In the genomic region with DNA sequence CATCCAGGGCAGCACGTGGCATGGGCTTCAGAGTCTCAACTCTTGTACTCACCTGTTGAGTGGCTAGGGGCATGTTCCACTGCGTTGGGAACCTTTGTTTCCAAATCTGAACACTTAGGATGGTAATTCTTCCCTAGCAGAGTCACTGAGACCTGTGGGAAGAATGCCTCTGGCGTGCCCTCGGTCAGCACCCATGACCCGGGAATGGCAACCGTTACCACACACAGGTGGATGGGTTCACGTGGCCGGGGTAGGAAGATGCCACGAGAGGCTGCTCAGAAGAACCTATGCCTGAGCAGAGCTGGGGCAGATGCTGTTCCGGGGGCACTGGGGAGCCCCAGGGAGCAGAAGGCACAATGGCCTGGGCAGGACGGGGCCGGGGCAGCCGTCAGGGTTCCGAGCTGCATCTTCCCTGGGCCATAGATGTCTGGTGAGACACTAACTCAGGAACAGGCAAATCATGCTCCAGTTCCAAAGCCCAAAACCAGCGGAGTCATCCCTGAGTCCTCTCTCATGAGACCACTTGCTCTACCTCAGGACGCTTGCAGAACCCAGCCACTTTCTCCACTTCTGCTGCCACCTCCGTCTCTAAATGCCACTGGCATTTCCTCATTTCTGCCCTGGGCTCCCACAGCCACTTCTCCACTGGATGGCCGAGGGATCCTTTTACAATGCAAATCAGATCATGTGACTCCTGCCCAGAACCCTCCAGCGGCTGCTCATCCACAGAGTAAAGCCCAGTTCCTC, we compare ENCODE assay signal across 12 cellular contexts. TPM values are rescaled to one million over a fixed set of nuclear protein-coding genes. Genes with fewer than 3 reads are reported as not detected.
DNase-seq lines count a peak whose midpoint lies in the region; ATAC-seq, FAIRE-seq and TF ChIP-seq lines count a peak whose summit lies in the region.
"Had no signal": no experiment of that assay in that cellular context is flagged by ENCODE, and none has a peak within 500 bp of the region (broad histone marks: within the 10 kb centered on the region; RNA-seq: fewer than 3 reads in every experiment).

No MANE protein-coding gene starts in this region.

- H3K27me3 ChIP-seq in K562 (ENCODE audit: control insufficient read depth in 2 of 2, insufficient read depth in 2 of 2, low read length in 2 of 2), result peaks cover 4 to 45% of the 10 kb centered on the region in 2 experiments; a peak in 3 of 5 replicates
- no peaks in the 10 kb centered on the region for H3K27me3 ChIP-seq in layer of hippocampus (ENCODE audit: control insufficient read depth, insufficient read depth, low read length)
- no peaks in the 10 kb centered on the region for H3K27me3 ChIP-seq in upper lobe of right lung

- TF ChIP-seq CTCF in K562 (IDR thresholded peaks at IDR 0.05 in 2 of 3, conservative IDR thresholded peaks at IDR 0.05 in 1 of 3; ENCODE audit: insufficient read depth in 2 of 3, low read depth in 1 of 3, low read length in 3 of 3) (no peak), upper lobe of right lung (IDR thresholded peaks at IDR 0.05) (no peak)

- TF ChIP-seq POLR2A in K562 (conservative IDR thresholded peaks at IDR 0.05), result no peak

- POLR2A ChIA-PET in K562 (lab: Yijun Ruan, JAX), result no interaction called here

- no peaks in the 10 kb centered on the region for H4K20me1 ChIP-seq in K562 (replicated peaks; ENCODE audit: control insufficient read depth, insufficient read depth, low read length)

- peak; percentile 14 for DNase-seq in SIG-M5 treated with dmso at 0.1 percent for 504 hours (lab: John Stamatoyannopoulos, UW; ENCODE audit: unreplicated experiment)
- DNase-seq in SIG-M5 (lab: John Stamatoyannopoulos, UW), result no peak
- DNase-seq in K562 (ENCODE audit: extremely low read depth in 1 of 4, low spot score in 3 of 4), result no peak
- no peak for DNase-seq in upper lobe of right lung
- no peak for DNase-seq in DMS153 (lab: John Stamatoyannopoulos, UW)
- DNase-seq: activated T-cell treated with anti-CD3 and anti-CD28 coated beads, Interleukin-2, amount 50 U/mL, for 4 hours; DMS79 treated with DMSO at 0.1 percent for 48 hours had no signal

- TF ChIP-seq EP300 in K562 (IDR thresholded peaks at IDR 0.05; ENCODE audit: low read length), result no peak

- H3K36me3 ChIP-seq in K562 (ENCODE audit: control insufficient read depth, insufficient read depth, low read length) (no peaks in the 10 kb centered on the region), upper lobe of right lung (no peaks in the 10 kb centered on the region)

- ATAC-seq in K562 (no peak), upper lobe of right lung (peak; percentile 79), GM18858 (IDR thresholded peaks at IDR 0.05; ENCODE audit: unreplicated experiment) (no peak), GM18907 (IDR thresholded peaks at IDR 0.05; ENCODE audit: unreplicated experiment) (no peak)
- ATAC-seq: activated T-cell treated with anti-CD3 and anti-CD28 coated beads, Interleukin-2, amount 50 U/mL, for 4 hours had no signal

- TF ChIP-seq RAD21 in K562 (CRISPR knock-in tag; conservative IDR thresholded peaks at IDR 0.05 in 1 of 2, IDR thresholded peaks at IDR 0.05 in 1 of 2), result no peak

- CTCF ChIA-PET in K562 (lab: Yijun Ruan, JAX; ENCODE audit: low intra/inter-chr PET ratio), result no interaction called here

- H3K4me1 ChIP-seq in K562 (replicated peaks in 1 of 2; ENCODE audit: control insufficient read depth in 2 of 2, insufficient read depth in 2 of 2, low read length in 2 of 2) (no peaks in the 10 kb centered on the region; a peak in 1 of 5 replicates), upper lobe of right lung (no peaks in the 10 kb centered on the region)

- H3K9me1 ChIP-seq in K562 (ENCODE audit: control insufficient read depth, insufficient read depth, low read length), result no peaks in the 10 kb centered on the region

- no peak overlapping the region for H3K9ac ChIP-seq in K562 (ENCODE audit: insufficient read depth in 1 of 2, low read depth in 2 of 2, low read length in 2 of 2)

- no peaks in the 10 kb centered on the region for H3K79me2 ChIP-seq in K562 (ENCODE audit: control insufficient read depth, insufficient read depth, low read length)

- 2% methylated on average over 16 of the region's 19 CpGs for WGBS in K562 (ENCODE audit: insufficient coverage, low coverage, missing lambda C conversion rate)

- FAIRE-seq in K562 (lab: Jason Lieb, UNC), result no peak
- FAIRE-seq: bronchial epithelial cell, TTC549 had no signal

- BruUV-seq in K562 (replicated peaks; lab: Mats Ljungman, UMichigan), result no TSS peak

- intact Hi-C loops in K562 (cut with micrococcal nuclease), result no loop called here
- intact Hi-C loops in upper lobe of right lung (cut with DNase I), result no loop called here

- in situ Hi-C loops in K562 (cut with MboI), result no loop called here

- H3K4me3 ChIP-seq in K562 (no peak overlapping the region), upper lobe of right lung (no peak overlapping the region)

- no peak overlapping the region for H3K4me2 ChIP-seq in K562 (ENCODE audit: insufficient read depth, low read length)

- H2AFZ ChIP-seq in K562 (ENCODE audit: low read depth, low read length), result no peak overlapping the region

- H3K27ac ChIP-seq in K562 (ENCODE audit: extremely low read depth, low read depth, low read length), result no peak overlapping the region
- H3K27ac ChIP-seq in layer of hippocampus (ENCODE audit: low read depth, low read length), result peak overlapping the region; percentile 56
- no peak overlapping the region for H3K27ac ChIP-seq in upper lobe of right lung

- H3K9me3 ChIP-seq in K562 (replicated peaks; ENCODE audit: control insufficient read depth, insufficient read depth, low read depth, low read length), result no peaks in the 10 kb centered on the region
- no peaks in the 10 kb centered on the region for H3K9me3 ChIP-seq in upper lobe of right lung

TF ChIP-seq in K562, 482 proteins besides CTCF, POLR2A, EP300 and RAD21:
- TF ChIP-seq MCM7 (IDR thresholded peaks at IDR 0.05) (no peak), ARID2 (IDR thresholded peaks at IDR 0.05) (no peak), NR2C1 (IDR thresholded peaks at IDR 0.05) (no peak), NR2C1 (tag; IDR thresholded peaks at IDR 0.05) (no peak), JUND (IDR thresholded peaks at IDR 0.05; ENCODE audit: borderline replicate concordance, low read depth, low read length) (no peak), JUND (tag; IDR thresholded peaks at IDR 0.05; ENCODE audit: borderline replicate concordance, low read depth, low read length) (no peak), BCOR (IDR thresholded peaks at IDR 0.05) (no peak), PRMT5 (CRISPR knock-in tag; IDR thresholded peaks at IDR 0.05) (no peak), NR2F6 (CRISPR knock-in tag; IDR thresholded peaks at IDR 0.05) (no peak), POLR3A (IDR thresholded peaks at IDR 0.05; ENCODE audit: borderline replicate concordance, extremely low read depth, insufficient read depth, insufficient read length) (no peak), ILF3 (IDR thresholded peaks at IDR 0.05; ENCODE audit: borderline replicate concordance) (no peak), CHD1 (IDR thresholded peaks at IDR 0.05; ENCODE audit: low read length) (no peak), TFE3 (CRISPR knock-in tag; IDR thresholded peaks at IDR 0.05) (peak; percentile 64), USF2 (CRISPR knock-in tag; IDR thresholded peaks at IDR 0.05) (0 out of 2 replicates have a peak, but pooled peaks have one; percentile 8), NCOA2 (IDR thresholded peaks at IDR 0.05; ENCODE audit: partially characterized antibody in 2 of 2) (no peak)

RNA-seq across cellular contexts. Expression of gene FAM124A, which starts 36.6 kb away (rescaled TPM):
- not detected in 2 replicates for total RNA-seq in K562 (2011; cell fraction: chromatin; rRNA removed; ENCODE audit: low replicate concordance)
- not detected in 2 replicates for total RNA-seq in K562 (2011; cell fraction: nucleolus; rRNA removed)
- total RNA-seq in K562 (2011; cell fraction: nucleoplasm; rRNA removed), result not detected in 2 replicates
- not detected in 2 replicates for total RNA-seq in K562 (2014; rRNA removed)
- not detected in 2 replicates for total RNA-seq in K562 (2014; rRNA removed; fragmentation: Illumina TruSeq; extraction: Trizol)
- total RNA-seq in K562 (2015; rRNA removed; fragmentation: Illumina TruSeq; extraction: Trizol), result not detected in 2 replicates
- total RNA-seq in K562 (2021), result not detected in 2 replicates
- polyA plus RNA-seq in K562 (2011; rRNA removed), result not detected in 2 replicates
- not detected in 2 replicates for polyA plus RNA-seq in K562 (2011; cell fraction: cytosol; rRNA removed)
- polyA plus RNA-seq in K562 (2011; cell fraction: nucleus; rRNA removed), result not detected in 2 replicates
- polyA plus RNA-seq in K562 (2012), result not detected in 2 replicates
- not detected in 2 replicates for polyA plus RNA-seq in K562 (2014; fragmentation: Illumina TruSeq; extraction: Trizol)
- not detected for polyA plus RNA-seq in K562 (2014; fragmentation: Nextera tagmentation; extraction: Ambion mirVana)
- polyA plus RNA-seq in K562 (2014; rRNA removed), result not detected in 2 replicates
- polyA minus RNA-seq in K562 (2011; rRNA and poly(A)+ RNA removed), result not detected in 2 replicates
- not detected in 2 replicates for polyA minus RNA-seq in K562 (2011; cell fraction: cytosol; rRNA and poly(A)+ RNA removed)
- polyA minus RNA-seq in K562 (2011; cell fraction: nucleus; rRNA and poly(A)+ RNA removed), result not detected in 2 replicates
- total RNA-seq in upper lobe of right lung, result 3.9 TPM
- total RNA-seq: bronchial epithelial cell had no signal
